1 cellular context compared by ENCODE assay signal in genomic region chr4:74038161-74039064, GRCh38.
TF ChIP-seq lines count a peak whose summit lies in the region.

Gene CXCL3, minus strand, starts transcription at chr4:74038689. Its CDS starts 78 bp downstream, at chr4:74038611.

TF ChIP-seq in HEK293, 187 proteins besides CTCF, POLR2A, EP300 and RAD21 (continued from another document):
- TF ChIP-seq INSM2 (tag by site-specific recombination; IDR thresholded peaks at IDR 0.05) (no peak), ZNF544 (tag by site-specific recombination; IDR thresholded peaks at IDR 0.05) (no peak), ZNF701 (tag by site-specific recombination; IDR thresholded peaks at IDR 0.05) (no peak), ZNF19 (tag by site-specific recombination; IDR thresholded peaks at IDR 0.05; ENCODE audit: low read depth) (no peak), ZSCAN4 (tag by site-specific recombination; IDR thresholded peaks at IDR 0.05) (no peak), ZNF561 (tag by site-specific recombination; IDR thresholded peaks at IDR 0.05; ENCODE audit: borderline replicate concordance) (peak; percentile 48; the same call in 1 of the 2 replicates), ZNF121 (tag by site-specific recombination; IDR thresholded peaks at IDR 0.05) (no peak), ZNF707 (tag by site-specific recombination; IDR thresholded peaks at IDR 0.05) (no peak), ZSCAN30 (tag by site-specific recombination; IDR thresholded peaks at IDR 0.05) (0 out of 2 replicates have a peak, but pooled peaks have one; percentile 17), ZNF221 (tag by site-specific recombination; IDR thresholded peaks at IDR 0.05; ENCODE audit: borderline replicate concordance) (no peak), ZNF169 (tag by site-specific recombination; IDR thresholded peaks at IDR 0.05) (no peak), ZBTB8A (tag by site-specific recombination; IDR thresholded peaks at IDR 0.05) (peak; percentile 25; the same call in 1 of the 2 replicates), ZNF155 (tag by site-specific recombination; IDR thresholded peaks at IDR 0.05) (no peak), ZNF214 (tag by site-specific recombination; IDR thresholded peaks at IDR 0.05; ENCODE audit: borderline replicate concordance) (no peak), ZNF366 (tag by site-specific recombination; conservative IDR thresholded peaks at IDR 0.05) (no peak), ZNF48 (tag by site-specific recombination; IDR thresholded peaks at IDR 0.05) (no peak), ZNF513 (tag by site-specific recombination; IDR thresholded peaks at IDR 0.05) (no peak), ZNF174 (tag by site-specific recombination; IDR thresholded peaks at IDR 0.05) (no peak), ZNF514 (tag by site-specific recombination; IDR thresholded peaks at IDR 0.05) (no peak), ZBTB10 (tag by site-specific recombination; IDR thresholded peaks at IDR 0.05) (peak; percentile 65; the same call in 1 of the 2 replicates), ZNF292 (tag by site-specific recombination; IDR thresholded peaks at IDR 0.05; ENCODE audit: borderline replicate concordance, low read depth) (no peak), SP3 (tag by site-specific recombination; IDR thresholded peaks at IDR 0.05) (peak; percentile 64), ZNF776 (tag by site-specific recombination; IDR thresholded peaks at IDR 0.05; ENCODE audit: borderline replicate concordance) (no peak), ZNF558 (tag by site-specific recombination; IDR thresholded peaks at IDR 0.05) (no peak), HOXD13 (CRISPR knock-in tag; IDR thresholded peaks at IDR 0.05; ENCODE audit: borderline replicate concordance) (no peak), GLIS1 (tag by site-specific recombination; IDR thresholded peaks at IDR 0.05) (no peak), SETDB1 (IDR thresholded peaks at IDR 0.05; ENCODE audit: insufficient read length, low read length) (no peak), ZNF157 (tag by site-specific recombination; IDR thresholded peaks at IDR 0.05) (no peak)
